Comparison of ENCODE assay signal across 7 cellular contexts in genomic region chr3:85360742-85361387, GRCh38.
DNase-seq lines count a peak whose midpoint lies in the region; ATAC-seq and TF ChIP-seq lines count a peak whose summit lies in the region.

No MANE protein-coding gene starts in this region.

- peak; percentile 72 for ATAC-seq in HG02588 (IDR thresholded peaks at IDR 0.05; ENCODE audit: unreplicated experiment)

- no peaks in the 10 kb centered on the region for H3K27me3 Mint-ChIP-seq in activated naive CD8-positive, alpha-beta T cell treated with anti-CD3 and anti-CD28 coated beads for 36 hours
- peaks cover 6% of the 10 kb centered on the region for H3K27me3 Mint-ChIP-seq in type B pancreatic cell

- H3K4me1 ChIP-seq in vagina, result no peaks in the 10 kb centered on the region

- no peaks in the 10 kb centered on the region for H3K36me3 ChIP-seq in vagina

- no peaks in the 10 kb centered on the region for H3K9me3 Mint-ChIP-seq in activated naive CD8-positive, alpha-beta T cell treated with anti-CD3 and anti-CD28 coated beads for 36 hours
- H3K9me3 Mint-ChIP-seq in type B pancreatic cell, result no peaks in the 10 kb centered on the region

- H3K4me3 Mint-ChIP-seq in activated naive CD8-positive, alpha-beta T cell treated with anti-CD3 and anti-CD28 coated beads for 36 hours, result no peak overlapping the region
- no peak overlapping the region for H3K4me3 Mint-ChIP-seq in type B pancreatic cell

- no peak overlapping the region for H3K27ac Mint-ChIP-seq in activated naive CD8-positive, alpha-beta T cell treated with anti-CD3 and anti-CD28 coated beads for 36 hours
- no peak overlapping the region for H3K27ac Mint-ChIP-seq in type B pancreatic cell

- H3K36me3 Mint-ChIP-seq in activated naive CD8-positive, alpha-beta T cell treated with anti-CD3 and anti-CD28 coated beads for 36 hours, result no peaks in the 10 kb centered on the region
- no peaks in the 10 kb centered on the region for H3K36me3 Mint-ChIP-seq in type B pancreatic cell

- DNase-seq in NCI-H2029 treated with DMSO at 0.1 percent for 48 hours (lab: John Stamatoyannopoulos, UW) (peak; percentile 67), iPS-NIHi7 (ENCODE audit: extremely low spot score) (peak; percentile 42), type B pancreatic cell (ENCODE audit: extremely low spot score, unreplicated experiment) (no peak), vagina (ENCODE audit: extremely low spot score in 2 of 2) (no peak)
- DNase-seq in activated naive CD8-positive, alpha-beta T cell treated with anti-CD3 and anti-CD28 coated beads for 36 hours, result peak; percentile 1

- TF ChIP-seq POLR2A in vagina (IDR thresholded peaks at IDR 0.05), result no peak

- H3K4me3 ChIP-seq in vagina, result no peak overlapping the region

- no peaks in the 10 kb centered on the region for H3K9me3 ChIP-seq in vagina

- H3K4me1 Mint-ChIP-seq in activated naive CD8-positive, alpha-beta T cell treated with anti-CD3 and anti-CD28 coated beads for 36 hours, result no peaks in the 10 kb centered on the region
- no peaks in the 10 kb centered on the region for H3K4me1 Mint-ChIP-seq in type B pancreatic cell (ENCODE audit: unreplicated experiment)

- H3K27ac ChIP-seq in vagina, result no peak overlapping the region

- peak; percentile 51 for TF ChIP-seq CTCF in GM12872 (IDR thresholded peaks at IDR 0.05; ENCODE audit: insufficient read depth, low read depth, low read length)
- TF ChIP-seq CTCF in type B pancreatic cell (conservative IDR thresholded peaks at IDR 0.05), result peak; percentile 78
- TF ChIP-seq CTCF in vagina (IDR thresholded peaks at IDR 0.05), result no peak

- no peaks in the 10 kb centered on the region for H3K27me3 ChIP-seq in vagina

- intact Hi-C loops in vagina (cut with DNase I), result no loop called here

Comparison
In these comparisons a context has a peak if more than half of its experiments do, and no peak if none do; other contexts are left out.
1. CTCF ChIP-seq: peak in GM12872 (single experiment) and type B pancreatic cell (single experiment); none in vagina (0 of 3).
2. DNase-seq: peak in NCI-H2029 treated with DMSO at 0.1 percent for 48 hours (single experiment), activated naive CD8-positive, alpha-beta T cell treated with anti-CD3 and anti-CD28 coated beads for 36 hours (single experiment) and iPS-NIHi7 (single experiment); none in type B pancreatic cell (single experiment) and vagina (0 of 2).